In the genomic region with DNA sequence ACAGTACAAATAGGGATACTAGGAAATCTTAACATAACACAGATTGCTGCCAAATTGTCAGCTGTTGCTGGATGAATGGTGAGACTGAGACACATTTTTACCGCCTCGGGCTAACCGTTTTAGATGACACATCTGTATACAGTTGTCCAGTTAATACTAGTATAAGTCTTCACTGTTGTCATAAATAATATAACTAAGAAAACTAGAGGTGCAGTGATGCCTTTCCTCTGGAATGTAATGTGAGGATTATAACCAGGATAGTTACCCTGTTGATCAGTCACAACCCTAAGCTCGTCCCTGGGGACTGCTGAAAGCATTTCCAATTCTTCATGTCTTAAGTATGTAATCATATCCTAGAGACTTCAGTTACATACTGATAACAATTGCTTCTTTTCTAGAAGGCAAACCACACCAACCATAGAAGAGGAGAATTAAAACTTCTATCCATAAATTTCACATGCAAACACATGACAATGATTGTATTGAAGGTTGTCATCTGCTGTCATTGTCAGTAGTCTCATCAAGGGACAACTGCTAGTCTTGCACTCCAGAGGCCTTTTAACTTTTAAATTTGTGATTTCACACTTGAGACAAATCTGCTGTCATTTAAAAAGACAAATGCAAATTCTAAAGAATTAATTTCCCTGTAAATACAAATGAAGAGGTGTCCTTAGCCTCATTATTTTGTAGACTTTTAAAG, we compare ENCODE assay signal across 18 cellular contexts.
A peak's percentile ranks its signal among the peaks of the same experiment; 100 is the strongest.
DNase-seq lines count a peak whose midpoint lies in the region; TF ChIP-seq lines count a peak whose summit lies in the region.
"Had no signal": no experiment of that assay in that cellular context is flagged by ENCODE, and none has a peak within 500 bp of the region (broad histone marks: within the 10 kb centered on the region; RNA-seq: fewer than 3 reads in every experiment).

No MANE protein-coding gene starts in this region.

- no peaks in the 10 kb centered on the region for H4K20me1 ChIP-seq in fibroblast of lung (ENCODE audit: control insufficient read depth, extremely low read depth, insufficient read depth, low read length)

- no peak overlapping the region for H2BK120ac ChIP-seq in trophoblast cell (ENCODE audit: insufficient read depth, low read length, poor library complexity)

- H3K9me3 ChIP-seq in fibroblast of lung (ENCODE audit: control insufficient read depth, insufficient read depth, low read depth, low read length) (no peaks in the 10 kb centered on the region), trophoblast cell (ENCODE audit: insufficient read depth, low read depth, low read length) (no peaks in the 10 kb centered on the region), esophagus muscularis mucosa (no peaks in the 10 kb centered on the region)
- H3K9me3 ChIP-seq: adrenal gland, transverse colon had no signal

- H3K14ac ChIP-seq in trophoblast cell (ENCODE audit: low read length) = no peak overlapping the region

- H3K4me1 ChIP-seq in fibroblast of lung (ENCODE audit: control insufficient read depth, extremely low read depth, insufficient read depth, low read length) = no peaks in the 10 kb centered on the region
- H3K4me1 ChIP-seq in trophoblast cell (ENCODE audit: control insufficient read depth in 1 of 2, insufficient read depth in 2 of 2, low read length in 2 of 2) = no peaks in the 10 kb centered on the region
- no peaks in the 10 kb centered on the region for H3K4me1 ChIP-seq in esophagus muscularis mucosa
- H3K4me1 ChIP-seq: adrenal gland, transverse colon had no signal

- no peak overlapping the region for H3K4me2 ChIP-seq in fibroblast of lung (ENCODE audit: extremely low read depth, insufficient read depth, low read length)
- no peak overlapping the region for H3K4me2 ChIP-seq in trophoblast cell (ENCODE audit: low read length)

- no peak overlapping the region for H2BK12ac ChIP-seq in trophoblast cell (ENCODE audit: low read length)

- H3K36me3 ChIP-seq in fibroblast of lung (ENCODE audit: control insufficient read depth, insufficient read depth, low read length) (no peaks in the 10 kb centered on the region), trophoblast cell (ENCODE audit: control insufficient read depth in 1 of 2, insufficient read depth in 2 of 2, low read length in 2 of 2) (no peaks in the 10 kb centered on the region), esophagus muscularis mucosa (no peaks in the 10 kb centered on the region)
- H3K36me3 ChIP-seq: adrenal gland, transverse colon had no signal

- WGBS in trophoblast cell (ENCODE audit: extremely low coverage, insufficient coverage, insufficient read length) = no CpG with 5 or more reads among the region's 4 CpGs
- 40% methylated on average over 4 of the region's 4 CpGs for WGBS in esophagus muscularis mucosa

- TF ChIP-seq POLR2A in esophagus muscularis mucosa (IDR thresholded peaks at IDR 0.05; ENCODE audit: low read depth) = no peak

- H2AFZ ChIP-seq in fibroblast of lung (ENCODE audit: low read length) = no peak overlapping the region
- H2AFZ ChIP-seq in trophoblast cell (ENCODE audit: insufficient read depth, low read length, poor library complexity) = no peak overlapping the region

- H3K4me3 ChIP-seq in fibroblast of lung (replicated peaks in 1 of 4; ENCODE audit: control extremely low read depth in 1 of 4, insufficient read depth in 1 of 4, low read depth in 3 of 4, low read length in 4 of 4) (no peak overlapping the region), trophoblast cell (ENCODE audit: low read depth, low read length) (no peak overlapping the region), esophagus muscularis mucosa (no peak overlapping the region)
- H3K4me3 ChIP-seq: adrenal gland, lung, transverse colon had no signal

- no peak overlapping the region for H2BK5ac ChIP-seq in trophoblast cell (ENCODE audit: low read depth, low read length, poor library complexity)

- no peak for TF ChIP-seq EP300 in esophagus muscularis mucosa (IDR thresholded peaks at IDR 0.05)

- no peak overlapping the region for H3K23ac ChIP-seq in trophoblast cell (ENCODE audit: low read length)

- H3K79me1 ChIP-seq in trophoblast cell (ENCODE audit: low read length) = no peaks in the 10 kb centered on the region

- no peak overlapping the region for H4K91ac ChIP-seq in trophoblast cell (ENCODE audit: low read depth, low read length)

- no peak for TF ChIP-seq CTCF in fibroblast of lung (conservative IDR thresholded peaks at IDR 0.05 in 1 of 2, IDR thresholded peaks at IDR 0.05 in 1 of 2; ENCODE audit: low read depth in 1 of 2, low read length in 2 of 2)
- TF ChIP-seq CTCF in esophagus muscularis mucosa (IDR thresholded peaks at IDR 0.05) = no peak

- H3K27me3 ChIP-seq in fibroblast of lung (ENCODE audit: control insufficient read depth, insufficient read depth, low read length) = no peaks in the 10 kb centered on the region
- no peaks in the 10 kb centered on the region for H3K27me3 ChIP-seq in trophoblast cell (ENCODE audit: insufficient read depth, low read length)
- H3K27me3 ChIP-seq in esophagus muscularis mucosa = no peaks in the 10 kb centered on the region
- H3K27me3 ChIP-seq: adrenal gland, transverse colon had no signal

- H3K18ac ChIP-seq in trophoblast cell (ENCODE audit: low read length) = no peak overlapping the region

- no peak overlapping the region for H3K4ac ChIP-seq in trophoblast cell (ENCODE audit: low read depth, low read length)

- H3K9ac ChIP-seq in fibroblast of lung (ENCODE audit: insufficient read depth, low read length) (no peak overlapping the region), trophoblast cell (ENCODE audit: low read length) (no peak overlapping the region)

- DNase-seq in ELR (ENCODE audit: low read depth) (peak; percentile 48), OCI-M1 (lab: John Stamatoyannopoulos, UW) (peak; percentile 16), fibroblast of lung (ENCODE audit: low read depth in 2 of 2) (peak; percentile 3 to 7), trophoblast cell (peak; percentile 16 to 54), esophagus muscularis mucosa (ENCODE audit: extremely low spot score) (no peak), AML-193 (lab: John Stamatoyannopoulos, UW) (no peak), NCI-H526 treated with DMSO at 0.1 percent for 48 hours (lab: John Stamatoyannopoulos, UW) (no peak)
- DNase-seq: activated CD8-positive, alpha-beta T cell treated with anti-CD3 and anti-CD28 coated beads for 36 hours; adrenal gland; CD4-positive, alpha-beta T cell; cerebellar nuclear complex; DND-41; endodermal cell; naive thymus-derived CD8-positive, alpha-beta T cell; NCI-H510A; transverse colon had no signal

- no peaks in the 10 kb centered on the region for H3K79me2 ChIP-seq in fibroblast of lung (ENCODE audit: control insufficient read depth, insufficient read depth, low read length)
- H3K79me2 ChIP-seq in trophoblast cell (ENCODE audit: control insufficient read depth, insufficient read depth, low read length, poor library complexity) = no peaks in the 10 kb centered on the region

- no peak overlapping the region for H4K12ac ChIP-seq in trophoblast cell (ENCODE audit: low read depth, low read length)

- intact Hi-C loops in esophagus muscularis mucosa (cut with DNase I) = no loop called here

- H3K27ac ChIP-seq in fibroblast of lung (ENCODE audit: insufficient read depth, low read length) = no peak overlapping the region
- H3K27ac ChIP-seq in trophoblast cell (ENCODE audit: low read depth, low read length) = no peak overlapping the region
- no peak overlapping the region for H3K27ac ChIP-seq in esophagus muscularis mucosa (replicated peaks in 1 of 4)
- H3K27ac ChIP-seq: adrenal gland, HL-60, transverse colon had no signal

- H4K8ac ChIP-seq in trophoblast cell (ENCODE audit: low read depth, low read length) = no peak overlapping the region

- H2AK5ac ChIP-seq in trophoblast cell (ENCODE audit: low read length) = no peak overlapping the region

Comparison
In these comparisons a context has a peak if more than half of its experiments do, and no peak if none do; other contexts are left out.
1. DNase-seq: peak in ELR (single experiment), OCI-M1 (single experiment), fibroblast of lung (2 of 2) and trophoblast cell (2 of 2); none in esophagus muscularis mucosa (single experiment), AML-193 (0 of 2) and NCI-H526 treated with DMSO at 0.1 percent for 48 hours (single experiment).